8 cellular contexts compared by ENCODE assay signal in genomic region chr15:38252481-38253311, GRCh38. TPM values are rescaled to one million over a fixed set of nuclear protein-coding genes. Genes with fewer than 3 reads are reported as not detected.
A peak's percentile ranks its signal among the peaks of the same experiment; 100 is the strongest.
DNase-seq lines count a peak whose midpoint lies in the region; ATAC-seq and TF ChIP-seq lines count a peak whose summit lies in the region.

SPRED1 (plus strand) TSS chr15:38252836; CDS start chr15:38253186, 350 bp downstream.

- H3K4me3 Mint-ChIP-seq in stimulated activated naive CD8-positive, alpha-beta T cell treated with anti-CD3 and anti-CD28 coated beads, Interleukin-15, amount 100 ng/mL, for 72 hours = peak within 1 kb of the TSS; percentile 85 to 91

- no peak for TF ChIP-seq CTCF in epithelial cell of proximal tubule (conservative IDR thresholded peaks at IDR 0.05; ENCODE audit: low read depth, low read length)

- peak within 1 kb of the TSS; percentile 49 to 84 for H3K27ac Mint-ChIP-seq in stimulated activated naive CD8-positive, alpha-beta T cell treated with anti-CD3 and anti-CD28 coated beads, Interleukin-15, amount 100 ng/mL, for 72 hours

- H3K36me3 ChIP-seq in ES-I3 (ENCODE audit: insufficient read depth, low read length) = no peaks in the 10 kb centered on the region

- H3K9me3 ChIP-seq in ES-I3 (ENCODE audit: control insufficient read depth, insufficient read depth, low read length) = no peaks in the 10 kb centered on the region

- H3K27me3 Mint-ChIP-seq in stimulated activated naive CD8-positive, alpha-beta T cell treated with anti-CD3 and anti-CD28 coated beads, Interleukin-15, amount 100 ng/mL, for 72 hours = peaks cover 34% of the 10 kb centered on the region

- H3K9me3 Mint-ChIP-seq in stimulated activated naive CD8-positive, alpha-beta T cell treated with anti-CD3 and anti-CD28 coated beads, Interleukin-15, amount 100 ng/mL, for 72 hours = no peaks in the 10 kb centered on the region

- H3K4me1 Mint-ChIP-seq in stimulated activated naive CD8-positive, alpha-beta T cell treated with anti-CD3 and anti-CD28 coated beads, Interleukin-15, amount 100 ng/mL, for 72 hours = peaks cover 28% of the 10 kb centered on the region

- H3K4me1 ChIP-seq in ES-I3 (ENCODE audit: insufficient read depth, low read length) = peaks cover 21% of the 10 kb centered on the region

- ATAC-seq in GM21737 (IDR thresholded peaks at IDR 0.05; ENCODE audit: unreplicated experiment) (peak; percentile 28), HG03565 (IDR thresholded peaks at IDR 0.05; ENCODE audit: unreplicated experiment) (no peak)
- ATAC-seq in stimulated activated naive CD8-positive, alpha-beta T cell treated with anti-CD3 and anti-CD28 coated beads, Interleukin-15, amount 100 ng/mL, for 72 hours = peak; percentile 44

- DNase-seq in LHCN-M2 (ENCODE audit: low read depth) (peak; percentile 13), epithelial cell of proximal tubule (ENCODE audit: low read depth) (no peak), midbrain (lab: John Stamatoyannopoulos, UW) (peak; percentile 71)
- peak; percentile 70 for DNase-seq in activated CD8-positive, alpha-beta memory T cell treated with anti-CD3 and anti-CD28 coated beads for 24 hours
- peak; percentile 21 to 31 for DNase-seq in stimulated activated naive CD8-positive, alpha-beta T cell treated with anti-CD3 and anti-CD28 coated beads, Interleukin-15, amount 100 ng/mL, for 72 hours

- H3K9ac ChIP-seq in ES-I3 (ENCODE audit: low read depth, low read length) = peak within 1 kb of the TSS; percentile 83

- peak within 1 kb of the TSS; percentile 88 for H3K4me3 ChIP-seq in epithelial cell of proximal tubule (ENCODE audit: low read depth, low read length)

RNA-seq across cellular contexts. Expression of gene SPRED1, which starts in this region (rescaled TPM):
- total RNA-seq in LHCN-M2 (2014; rRNA removed) = 46.1 and 48.4 TPM in 2 replicates
- polyA plus RNA-seq in LHCN-M2 (2012) = 7.1 TPM
- 12.3 and 14.2 TPM in 2 replicates for total RNA-seq in epithelial cell of proximal tubule
